In the genomic region with DNA sequence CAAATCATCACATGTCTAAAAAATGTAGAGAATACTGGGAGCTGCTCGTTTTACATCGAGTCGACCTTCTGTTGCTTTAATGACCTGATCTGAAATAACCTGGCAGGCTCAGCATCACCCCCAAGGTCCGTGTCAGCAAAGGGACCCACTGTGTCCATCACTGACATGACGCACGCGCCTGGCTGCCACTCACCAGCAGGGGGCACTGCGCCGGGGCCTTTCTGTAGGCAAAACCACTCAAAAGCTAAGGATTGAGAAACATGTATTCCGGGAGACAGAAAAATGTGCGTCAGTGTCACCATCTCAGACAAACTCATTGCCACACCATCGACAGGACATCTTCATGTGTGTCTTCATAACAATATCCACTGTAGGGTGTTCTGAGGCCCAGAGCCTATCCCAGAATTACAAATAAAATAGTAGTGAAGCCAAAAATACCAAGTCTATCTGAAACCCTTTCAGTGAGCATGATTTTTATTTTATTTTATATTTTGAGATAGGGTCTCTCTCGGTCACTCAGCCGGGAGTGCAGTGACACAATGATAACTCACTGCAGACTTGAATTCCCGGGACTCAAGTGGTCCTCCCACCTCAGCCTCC, we compare ENCODE assay signal across 8 cellular contexts.
DNase-seq lines count a peak whose midpoint lies in the region; ATAC-seq, FAIRE-seq and TF ChIP-seq lines count a peak whose summit lies in the region.

No MANE protein-coding gene starts in this region.

- H3K27me3 Mint-ChIP-seq in CD14-positive monocyte (ENCODE audit: low read depth in 3 of 3): peaks cover 3 to 9% (median 5%) of the 10 kb centered on the region in 3 donors
- H3K27me3 Mint-ChIP-seq in activated naive CD8-positive, alpha-beta T cell treated with anti-CD3 and anti-CD28 coated beads, Interleukin-2, amount 50 U/mL, for 24 hours: peaks cover 17% of the 10 kb centered on the region

- no peaks in the 10 kb centered on the region for H3K4me1 Mint-ChIP-seq in CD14-positive monocyte
- no peaks in the 10 kb centered on the region for H3K4me1 Mint-ChIP-seq in activated naive CD8-positive, alpha-beta T cell treated with anti-CD3 and anti-CD28 coated beads, Interleukin-2, amount 50 U/mL, for 24 hours

- ATAC-seq in HG03442 (IDR thresholded peaks at IDR 0.05; ENCODE audit: unreplicated experiment) (peak; percentile 41), GM21528 (IDR thresholded peaks at IDR 0.05; ENCODE audit: low FRiP score, unreplicated experiment) (no peak)
- peak; percentile 46 for ATAC-seq in activated naive CD8-positive, alpha-beta T cell treated with anti-CD3 and anti-CD28 coated beads, Interleukin-2, amount 50 U/mL, for 24 hours

- H3K9me3 Mint-ChIP-seq in CD14-positive monocyte: peaks cover 0 to 5% (median 4%) of the 10 kb centered on the region in 7 donors
- no peaks in the 10 kb centered on the region for H3K9me3 Mint-ChIP-seq in activated naive CD8-positive, alpha-beta T cell treated with anti-CD3 and anti-CD28 coated beads, Interleukin-2, amount 50 U/mL, for 24 hours

- H3K4me3 ChIP-seq in right atrium auricular region: no peak overlapping the region
- no peak overlapping the region for H3K4me3 ChIP-seq in small intestine (ENCODE audit: low read depth in 1 of 2, low read length in 2 of 2)

- no peak overlapping the region for H3K27ac Mint-ChIP-seq in CD14-positive monocyte
- H3K27ac Mint-ChIP-seq in activated naive CD8-positive, alpha-beta T cell treated with anti-CD3 and anti-CD28 coated beads, Interleukin-2, amount 50 U/mL, for 24 hours: no peak overlapping the region

- 20 to 22% (median 22%) methylated on average over 15 of the region's 15 CpGs for WGBS in small intestine, 3 donors

- H3K9me3 ChIP-seq in right atrium auricular region (no peaks in the 10 kb centered on the region), small intestine (ENCODE audit: control insufficient read depth, low read depth) (no peaks in the 10 kb centered on the region)

- DNase-seq in CD14-positive monocyte (ENCODE audit: low spot score) (peak; percentile 72), SW480 (ENCODE audit: low spot score) (peak; percentile 39), right atrium auricular region (ENCODE audit: low spot score) (peak; percentile 82), small intestine (peak; percentile 44), urothelium cell line (ENCODE audit: low spot score) (no peak)
- DNase-seq in activated naive CD8-positive, alpha-beta T cell treated with anti-CD3 and anti-CD28 coated beads, Interleukin-2, amount 50 U/mL, for 24 hours: peak; percentile 84

- H3K4me3 Mint-ChIP-seq in CD14-positive monocyte: no peak overlapping the region
- H3K4me3 Mint-ChIP-seq in activated naive CD8-positive, alpha-beta T cell treated with anti-CD3 and anti-CD28 coated beads, Interleukin-2, amount 50 U/mL, for 24 hours: no peak overlapping the region

- no peaks in the 10 kb centered on the region for H3K27me3 ChIP-seq in right atrium auricular region
- no peaks in the 10 kb centered on the region for H3K27me3 ChIP-seq in small intestine (ENCODE audit: control insufficient read depth in 2 of 2, insufficient read depth in 2 of 2, low read length in 2 of 2)

- TF ChIP-seq CTCF in CD14-positive monocyte (IDR thresholded peaks at IDR 0.05) (peak; percentile 84), right atrium auricular region (IDR thresholded peaks at IDR 0.05) (peak; percentile 60 to 77)

- H3K27ac ChIP-seq in right atrium auricular region: no peak overlapping the region
- H3K27ac ChIP-seq in small intestine (ENCODE audit: low read depth in 1 of 2, low read length in 1 of 2): no peak overlapping the region

- H3K4me1 ChIP-seq in right atrium auricular region: no peaks in the 10 kb centered on the region
- no peaks in the 10 kb centered on the region for H3K4me1 ChIP-seq in small intestine (ENCODE audit: control insufficient read depth in 2 of 2, insufficient read depth in 1 of 2, low read depth in 1 of 2, low read length in 1 of 2)

- intact Hi-C loops in CD14-positive monocyte (cut with micrococcal nuclease): no loop called here

- H3K36me3 ChIP-seq in right atrium auricular region (no peaks in the 10 kb centered on the region), small intestine (ENCODE audit: control insufficient read depth in 2 of 2, insufficient read depth in 2 of 2, low read length in 2 of 2) (no peaks in the 10 kb centered on the region)

- no peak for FAIRE-seq in small intestine (lab: Jason Lieb, UNC)
- no peak for FAIRE-seq in urothelium cell line (lab: Jason Lieb, UNC)

- H3K36me3 Mint-ChIP-seq in CD14-positive monocyte: no peaks in the 10 kb centered on the region
- H3K36me3 Mint-ChIP-seq in activated naive CD8-positive, alpha-beta T cell treated with anti-CD3 and anti-CD28 coated beads, Interleukin-2, amount 50 U/mL, for 24 hours (ENCODE audit: low read depth): no peaks in the 10 kb centered on the region
